In genomic region chr5:150779397-150780179, GRCh38 we compare ENCODE assay signal across 1 cellular context.
TF ChIP-seq lines count a peak whose summit lies in the region.

No MANE protein-coding gene starts in this region.

TF ChIP-seq in GM12878, 131 proteins besides CTCF, POLR2A, EP300 and RAD21 (continued from another document):
- no peak for TF ChIP-seq RCOR1 (conservative IDR thresholded peaks at IDR 0.05; ENCODE audit: low read depth, low read length)
